28 cellular contexts compared by ENCODE assay signal in genomic region chr11:64151337-64151736, GRCh38.
"Had no signal": no experiment of that assay in that cellular context is flagged by ENCODE, and none has a peak within 500 bp of the region (broad histone marks: within the 10 kb centered on the region; RNA-seq: fewer than 3 reads in every experiment).

No MANE protein-coding gene starts in this region.

- ATAC-seq: activated CD4-positive, alpha-beta T cell treated with anti-CD3 and anti-CD28 coated beads for 36 hours; activated CD4-positive, CD25-positive, alpha-beta regulatory T cell treated with anti-CD3 and anti-CD28 coated beads, Interleukin-2, amount 50 U/mL, for 24 hours; activated naive CD4-positive, alpha-beta T cell treated with anti-CD3 and anti-CD28 coated beads, Interleukin-2, amount 50 U/mL, for 72 hours; activated T-cell treated with anti-CD3 and anti-CD28 coated beads, Interleukin-2, amount 50 U/mL, for 4 hours; WTC11 had no signal

- H3K27me3 Mint-ChIP-seq: activated CD4-positive, alpha-beta memory T cell treated with anti-CD3 and anti-CD28 coated beads for 36 hours; activated CD4-positive, alpha-beta T cell treated with anti-CD3 and anti-CD28 coated beads for 36 hours; activated CD4-positive, alpha-beta T cell treated with anti-CD3 and anti-CD28 coated beads, Interleukin-2, amount 10 ng/mL, durations not matched to agents 7 days and 5 days; brain had no signal

- H3K27me3 ChIP-seq: adrenal gland, SJSA1 had no signal

- H2AFZ ChIP-seq: PC-9 had no signal

- H3K27ac Mint-ChIP-seq: activated CD4-positive, alpha-beta memory T cell treated with anti-CD3 and anti-CD28 coated beads for 36 hours; activated CD4-positive, alpha-beta T cell treated with anti-CD3 and anti-CD28 coated beads for 36 hours; activated CD4-positive, alpha-beta T cell treated with anti-CD3 and anti-CD28 coated beads, Interleukin-2, amount 10 ng/mL, durations not matched to agents 7 days and 5 days; activated naive CD4-positive, alpha-beta T cell treated with anti-CD3 and anti-CD28 coated beads for 36 hours; activated naive CD4-positive, alpha-beta T cell treated with anti-CD3 and anti-CD28 coated beads, Interleukin-2, amount 50 U/mL, for 72 hours; activated T-helper 1 cell treated with anti-CD3 and anti-CD28 coated beads, Interleukin-12 subunit alpha, Interleukin-12 subunit beta, Interleukin-2, Interleukin-4 antibody, amounts not matched to agents 30 ng/mL and 10 ng/mL and 1 ng/mL, durations not matched to agents 14 hours and 24 hours and 36 hours; T-helper 1 cell treated with Interleukin-12 subunit alpha and Interleukin-12 subunit beta and Interleukin-4 antibody, amounts not matched to agents 30 μg/mL and 1 μg/mL, for 36 hours; T-helper 2 cell treated with Interferon-gamma antibody and Interleukin-4, amounts not matched to agents 5 μg/mL and 100 μg/mL, for 36 hours; WTC11 had no signal

- H3K36me3 ChIP-seq: adrenal gland, SJSA1 had no signal

- H3K9me3 Mint-ChIP-seq: activated CD4-positive, alpha-beta memory T cell treated with anti-CD3 and anti-CD28 coated beads for 36 hours; activated CD4-positive, alpha-beta T cell treated with anti-CD3 and anti-CD28 coated beads, Interleukin-2, amount 10 ng/mL, durations not matched to agents 7 days and 5 days; activated naive CD4-positive, alpha-beta T cell treated with anti-CD3 and anti-CD28 coated beads for 36 hours; activated naive CD4-positive, alpha-beta T cell treated with anti-CD3 and anti-CD28 coated beads, Interleukin-2, amount 50 U/mL, for 72 hours; activated T-cell treated with anti-CD3 and anti-CD28 coated beads, Interleukin-2, amount 50 U/mL, for 4 hours; activated T-helper 1 cell treated with anti-CD3 and anti-CD28 coated beads, Interleukin-12 subunit alpha, Interleukin-12 subunit beta, Interleukin-2, Interleukin-4 antibody, amounts not matched to agents 30 ng/mL and 10 ng/mL and 1 ng/mL, durations not matched to agents 14 hours and 24 hours and 36 hours; brain; T-helper 1 cell treated with Interleukin-12 subunit alpha and Interleukin-12 subunit beta and Interleukin-4 antibody, amounts not matched to agents 30 μg/mL and 1 μg/mL, for 36 hours; T-helper 2 cell treated with Interferon-gamma antibody and Interleukin-4, amounts not matched to agents 5 μg/mL and 100 μg/mL, for 36 hours; WTC11 had no signal

- FAIRE-seq: astrocyte, bronchial epithelial cell, RCC 7860, TTC549 had no signal

- H3K36me3 Mint-ChIP-seq: activated CD4-positive, alpha-beta memory T cell treated with anti-CD3 and anti-CD28 coated beads for 36 hours; activated naive CD4-positive, alpha-beta T cell treated with anti-CD3 and anti-CD28 coated beads, Interleukin-2, amount 50 U/mL, for 72 hours; brain; WTC11 had no signal

- DNase-seq: activated CD4-positive, alpha-beta memory T cell treated with anti-CD3 and anti-CD28 coated beads for 36 hours; activated CD4-positive, alpha-beta T cell treated with anti-CD3 and anti-CD28 coated beads for 36 hours; activated CD4-positive, alpha-beta T cell treated with anti-CD3 and anti-CD28 coated beads, Interleukin-2, amount 10 ng/mL, durations not matched to agents 7 days and 5 days; activated CD8-positive, alpha-beta memory T cell treated with anti-CD3 and anti-CD28 coated beads, Interleukin-2, amount 50 U/mL, for 4 hours; activated gamma-delta T cell treated with Interleukin-2 at 50 U/mL for 16 hours; activated naive CD4-positive, alpha-beta T cell treated with anti-CD3 and anti-CD28 coated beads for 36 hours; activated T-cell treated with anti-CD3 and anti-CD28 coated beads for 4 hours; activated T-cell treated with anti-CD3 and anti-CD28 coated beads, Interleukin-2, amount 50 U/mL, for 4 hours; central memory CD4-positive, alpha-beta T cell; NCI-H1930; NCI-H226; NCI-H524; PC-9; SHP77 treated with DMSO at 0.1 percent for 48 hours; SK-N-SH had no signal

- H3K4me3 Mint-ChIP-seq: activated CD4-positive, alpha-beta memory T cell treated with anti-CD3 and anti-CD28 coated beads for 36 hours; activated CD4-positive, alpha-beta T cell treated with anti-CD3 and anti-CD28 coated beads for 36 hours; activated CD4-positive, alpha-beta T cell treated with anti-CD3 and anti-CD28 coated beads, Interleukin-2, amount 10 ng/mL, durations not matched to agents 7 days and 5 days; activated naive CD4-positive, alpha-beta T cell treated with anti-CD3 and anti-CD28 coated beads for 36 hours; activated T-cell treated with anti-CD3 and anti-CD28 coated beads, Interleukin-2, amount 50 U/mL, for 4 hours; activated T-helper 1 cell treated with anti-CD3 and anti-CD28 coated beads, Interleukin-12 subunit alpha, Interleukin-12 subunit beta, Interleukin-2, Interleukin-4 antibody, amounts not matched to agents 30 ng/mL and 10 ng/mL and 1 ng/mL, durations not matched to agents 14 hours and 24 hours and 36 hours; brain; T-helper 1 cell treated with Interleukin-12 subunit alpha and Interleukin-12 subunit beta and Interleukin-4 antibody, amounts not matched to agents 30 μg/mL and 1 μg/mL, for 36 hours; T-helper 2 cell treated with Interferon-gamma antibody and Interleukin-4, amounts not matched to agents 5 μg/mL and 100 μg/mL, for 36 hours; WTC11 had no signal

- H3K27ac ChIP-seq: PC-9, SJSA1 had no signal

- H3K4me2 ChIP-seq: PC-9, SK-N-SH had no signal

- H3K9ac ChIP-seq: SK-N-SH had no signal

- H3K9me3 ChIP-seq: adrenal gland, SJSA1, SK-N-SH had no signal

- H3K4me3 ChIP-seq: adrenal gland, PC-9, SJSA1 had no signal
